ENCODE assay signal across 8 cellular contexts in the genomic region with DNA sequence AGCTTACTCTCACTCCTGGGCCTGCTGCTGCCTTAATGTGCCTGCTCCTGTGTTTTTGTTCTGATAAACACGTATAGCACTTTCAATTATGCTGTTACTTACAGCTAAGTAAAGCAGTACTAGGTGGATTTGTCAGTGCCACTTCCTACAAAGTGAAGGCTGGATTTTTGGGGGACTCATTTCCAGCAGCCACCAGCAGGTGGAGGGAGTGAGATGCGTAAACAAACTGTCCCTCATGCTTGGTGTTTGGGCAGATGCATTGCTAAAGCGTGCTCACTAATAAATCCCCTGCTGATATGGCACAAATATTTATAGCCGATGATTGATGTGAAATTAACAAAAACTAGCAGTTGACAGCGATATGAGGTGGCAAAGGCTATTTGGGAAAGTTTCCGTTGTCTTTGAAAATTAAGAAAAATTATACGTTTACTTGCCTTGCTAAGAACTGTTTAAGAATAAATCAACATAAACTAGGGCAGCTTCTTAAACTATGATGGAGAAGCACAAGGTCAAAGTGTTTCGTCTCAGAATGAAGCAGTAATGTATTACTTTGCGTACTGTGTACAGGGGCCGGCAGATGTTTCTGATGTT.
DNase-seq lines count a peak whose midpoint lies in the region; ATAC-seq lines count a peak whose summit lies in the region.

No MANE protein-coding gene starts in this region.

- ATAC-seq in left lobe of liver (peak; percentile 82), GM19452 (IDR thresholded peaks at IDR 0.05; ENCODE audit: unreplicated experiment) (no peak)
- ATAC-seq in stimulated activated effector memory CD8-positive, alpha-beta T cell treated with anti-CD3 and anti-CD28 coated beads, Interleukin-12 subunit alpha, Interleukin-12 subunit beta, amount 100 ng/mL, for 72 hours, result peak; percentile 61

- H3K27ac ChIP-seq in cingulate gyrus (ENCODE audit: low read depth, low read length), result peak overlapping the region; percentile 32

- DNase-seq in activated naive CD4-positive, alpha-beta T cell treated with Interleukin-2 at 50 U/mL for 16 hours, result peak; percentile 24
- no peak for DNase-seq in activated naive CD4-positive, alpha-beta T cell (lab: John Stamatoyannopoulos, UW)
- DNase-seq in MG63 (peak; percentile 45), SKM-1 treated with dmso at 0.1 percent for 144 hours (lab: John Stamatoyannopoulos, UW; ENCODE audit: unreplicated experiment) (peak; percentile 33), left lobe of liver (ENCODE audit: low spot score) (peak; percentile 59)
- DNase-seq in stimulated activated effector memory CD8-positive, alpha-beta T cell treated with anti-CD3 and anti-CD28 coated beads, Interleukin-12 subunit alpha, Interleukin-12 subunit beta, amount 100 ng/mL, for 72 hours (ENCODE audit: low spot score in 2 of 2), result peak; percentile 40 to 68

- H3K4me1 Mint-ChIP-seq in stimulated activated effector memory CD8-positive, alpha-beta T cell treated with anti-CD3 and anti-CD28 coated beads, Interleukin-12 subunit alpha, Interleukin-12 subunit beta, amount 100 ng/mL, for 72 hours, result no peaks in the 10 kb centered on the region

- no peaks in the 10 kb centered on the region for H3K27me3 ChIP-seq in MG63

- H3K36me3 ChIP-seq in MG63, result no peaks in the 10 kb centered on the region

- H3K27ac Mint-ChIP-seq in stimulated activated effector memory CD8-positive, alpha-beta T cell treated with anti-CD3 and anti-CD28 coated beads, Interleukin-12 subunit alpha, Interleukin-12 subunit beta, amount 100 ng/mL, for 72 hours, result no peak overlapping the region

- H3K4me3 ChIP-seq in MG63, result no peak overlapping the region

- no peaks in the 10 kb centered on the region for H3K9me3 Mint-ChIP-seq in stimulated activated effector memory CD8-positive, alpha-beta T cell treated with anti-CD3 and anti-CD28 coated beads, Interleukin-12 subunit alpha, Interleukin-12 subunit beta, amount 100 ng/mL, for 72 hours

- no peaks in the 10 kb centered on the region for H3K9me3 ChIP-seq in MG63

- H3K4me3 Mint-ChIP-seq in stimulated activated effector memory CD8-positive, alpha-beta T cell treated with anti-CD3 and anti-CD28 coated beads, Interleukin-12 subunit alpha, Interleukin-12 subunit beta, amount 100 ng/mL, for 72 hours, result no peak overlapping the region

- no peaks in the 10 kb centered on the region for H3K36me3 Mint-ChIP-seq in stimulated activated effector memory CD8-positive, alpha-beta T cell treated with anti-CD3 and anti-CD28 coated beads, Interleukin-12 subunit alpha, Interleukin-12 subunit beta, amount 100 ng/mL, for 72 hours

Comparison
In these comparisons a context has a peak if more than half of its experiments do, and no peak if none do; other contexts are left out.
1. DNase-seq: peak in activated naive CD4-positive, alpha-beta T cell treated with Interleukin-2 at 50 U/mL for 16 hours (single experiment), MG63 (single experiment), SKM-1 treated with dmso at 0.1 percent for 144 hours (single experiment), left lobe of liver (single experiment) and stimulated activated effector memory CD8-positive, alpha-beta T cell treated with anti-CD3 and anti-CD28 coated beads, Interleukin-12 subunit alpha, Interleukin-12 subunit beta, amount 100 ng/mL, for 72 hours (2 of 2); none in activated naive CD4-positive, alpha-beta T cell (0 of 4).